In the genomic region with DNA sequence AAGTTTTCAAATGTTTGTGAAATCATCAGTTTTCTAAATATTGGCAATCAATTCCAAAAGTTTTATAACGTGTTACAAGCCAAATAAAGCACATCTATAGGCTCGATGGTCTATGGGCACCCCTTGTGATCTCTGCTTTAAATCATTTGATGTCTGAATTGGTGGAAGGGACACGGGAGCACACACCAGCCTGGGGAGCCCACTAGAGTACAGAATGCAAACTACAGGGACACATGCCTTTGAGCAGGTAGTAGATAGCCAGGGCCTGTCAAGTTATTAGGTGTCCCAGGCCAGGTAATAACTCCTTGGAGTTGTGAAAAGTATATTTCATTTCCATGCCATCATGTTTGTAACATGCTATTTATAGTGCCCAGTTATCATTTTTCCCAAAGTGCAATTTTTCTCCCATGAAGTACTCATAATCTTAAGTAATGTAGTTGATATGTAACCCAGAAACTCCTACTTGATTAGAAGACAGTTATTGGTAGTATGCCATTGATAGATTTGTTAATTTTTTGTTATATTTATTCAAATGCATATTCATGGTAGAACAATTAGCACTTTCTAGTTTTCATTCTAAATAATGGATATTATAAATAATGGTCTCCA, we compare ENCODE assay signal across 8 cellular contexts.
A peak's percentile ranks its signal among the peaks of the same experiment; 100 is the strongest.
DNase-seq lines count a peak whose midpoint lies in the region; ATAC-seq, FAIRE-seq and TF ChIP-seq lines count a peak whose summit lies in the region.

No MANE protein-coding gene starts in this region.

- intact Hi-C loops in Right ventricle myocardium inferior (cut with DNase I) = loop anchor here (5.0 to 10.0 kb wide), 2 partner anchors 338 to 620 kb away; no protein-coding TSS in a partner anchor
- intact Hi-C loops in cardiac septum (cut with DNase I) = loop anchor here (5.0 to 10.0 kb wide), 3 partner anchors 240 to 648 kb away; partner anchors contain the start of gene ETFBKMT
- intact Hi-C loops in kidney (cut with DNase I) = no loop called here

- no peaks in the 10 kb centered on the region for H4K20me1 ChIP-seq in KMS-11 (ENCODE audit: insufficient read depth)

- H3K27me3 ChIP-seq in KMS-11 (ENCODE audit: insufficient read depth, low read depth) = no peaks in the 10 kb centered on the region
- H3K27me3 ChIP-seq in WERI-Rb-1 (ENCODE audit: insufficient read depth, low read depth, severe bottlenecking) = no peaks in the 10 kb centered on the region

- H3K4me2 ChIP-seq in KMS-11 = no peak overlapping the region

- H3K9ac ChIP-seq in KMS-11 = no peak overlapping the region
- H3K9ac ChIP-seq in kidney (ENCODE audit: low read length in 2 of 2) = no peak overlapping the region

- no peak overlapping the region for H3K27ac ChIP-seq in KMS-11
- no peak overlapping the region for H3K27ac ChIP-seq in WERI-Rb-1
- H3K27ac ChIP-seq in kidney (ENCODE audit: low read depth in 2 of 2, low read length in 2 of 2) = no peak overlapping the region

- no peak overlapping the region for H2AFZ ChIP-seq in KMS-11 (ENCODE audit: low read depth)

- H3K9me3 ChIP-seq in WERI-Rb-1 (ENCODE audit: severe bottlenecking) = no peaks in the 10 kb centered on the region
- no peaks in the 10 kb centered on the region for H3K9me3 ChIP-seq in kidney (ENCODE audit: control insufficient read depth in 1 of 2, low read length in 2 of 2)

- H3K79me2 ChIP-seq in KMS-11 (ENCODE audit: insufficient read depth, low read depth) = no peaks in the 10 kb centered on the region

- ATAC-seq in Right ventricle myocardium inferior (no peak), GM21786 (IDR thresholded peaks at IDR 0.05; ENCODE audit: unreplicated experiment) (peak; percentile 95)

- FAIRE-seq in kidney (lab: Jason Lieb, UNC) = no peak

- TF ChIP-seq CTCF in KMS-11 (conservative IDR thresholded peaks at IDR 0.05; ENCODE audit: low read depth, low read length) (peak; percentile 58; the same call in 1 of the 2 replicates), WERI-Rb-1 (IDR thresholded peaks at IDR 0.05; ENCODE audit: low read depth, low read length) (peak; percentile 50), kidney (IDR thresholded peaks at IDR 0.05; ENCODE audit: borderline replicate concordance, extremely low read depth, insufficient read depth) (peak; percentile 49)

- DNase-seq in Right ventricle myocardium inferior (ENCODE audit: missing footprints) (peak; percentile 57), cardiac septum (ENCODE audit: low spot score) (no peak), WERI-Rb-1 (no peak), kidney (no peak), putamen (ENCODE audit: low spot score) (no peak), anterior cingulate cortex (lab: John Stamatoyannopoulos, UW) (no peak)

- peaks cover 3% of the 10 kb centered on the region for H3K4me1 ChIP-seq in KMS-11 (ENCODE audit: low read depth, poor library complexity, severe bottlenecking)
- no peaks in the 10 kb centered on the region for H3K4me1 ChIP-seq in kidney (ENCODE audit: control insufficient read depth in 1 of 2, insufficient read depth in 1 of 2, low read depth in 1 of 2, low read length in 2 of 2)

- H3K36me3 ChIP-seq in KMS-11 (ENCODE audit: insufficient read depth) (no peaks in the 10 kb centered on the region), WERI-Rb-1 (peaks cover 7% of the 10 kb centered on the region), kidney (ENCODE audit: control insufficient read depth in 1 of 2, insufficient read depth in 2 of 2, low read length in 2 of 2) (no peaks in the 10 kb centered on the region)

- H3K4me3 ChIP-seq in KMS-11 (IDR thresholded peaks at IDR 0.05; ENCODE audit: insufficient read depth, low read depth, low read length) (no peak overlapping the region), WERI-Rb-1 (ENCODE audit: low read depth, low read length) (no peak overlapping the region), kidney (ENCODE audit: low read length in 2 of 2) (no peak overlapping the region)
